ENCODE assay signal across 23 cellular contexts in the genomic region with DNA sequence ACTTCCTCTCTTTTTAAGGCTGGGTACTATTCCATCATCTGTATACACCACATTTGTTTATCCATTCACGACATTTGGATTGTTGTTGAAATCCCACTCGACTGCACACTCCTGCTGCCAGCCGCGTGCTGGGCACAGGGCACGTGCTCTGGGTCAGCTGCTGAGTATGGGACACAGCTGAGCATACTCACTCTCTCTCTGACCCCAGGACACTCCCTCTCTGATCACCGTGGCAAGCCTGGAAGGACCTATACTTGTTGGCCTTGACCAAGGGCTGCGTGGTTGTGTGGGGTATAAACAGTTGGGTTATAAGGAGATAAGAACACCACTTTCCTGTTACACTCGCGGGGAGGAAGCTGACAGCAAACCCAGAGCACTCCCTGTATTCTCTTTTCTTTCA.
DNase-seq lines count a peak whose midpoint lies in the region; ATAC-seq and TF ChIP-seq lines count a peak whose summit lies in the region.
"Had no signal": no experiment of that assay in that cellular context is flagged by ENCODE, and none has a peak within 500 bp of the region (broad histone marks: within the 10 kb centered on the region; RNA-seq: fewer than 3 reads in every experiment).

No MANE protein-coding gene starts in this region.

- H3K36me3 ChIP-seq in breast epithelium (no peaks in the 10 kb centered on the region), mesendoderm (ENCODE audit: control insufficient read depth, insufficient read depth, low read length) (no peaks in the 10 kb centered on the region)
- H3K36me3 ChIP-seq: BE2C had no signal

- no TSS peak for BruUV-seq in MCF 10A (replicated peaks; lab: Mats Ljungman, UMichigan)

- no peak overlapping the region for H3K9ac ChIP-seq in mesendoderm (ENCODE audit: low read length)
- H3K9ac ChIP-seq: parathyroid adenoma had no signal

- H3K4ac ChIP-seq in mesendoderm (ENCODE audit: low read depth, low read length), result peak overlapping the region; percentile 2

- TF ChIP-seq CTCF in MCF 10A (IDR thresholded peaks at IDR 0.05; ENCODE audit: unreplicated experiment), result no peak
- TF ChIP-seq CTCF in breast epithelium (IDR thresholded peaks at IDR 0.05), result no peak

- H3K27ac ChIP-seq in breast epithelium (no peak overlapping the region), mesendoderm (ENCODE audit: low read depth, low read length) (no peak overlapping the region)
- H3K27ac ChIP-seq: dorsolateral prefrontal cortex, epithelial cell of prostate, foreskin keratinocyte, parathyroid adenoma, stomach had no signal

- peaks cover 6% of the 10 kb centered on the region for H3K36me3 Mint-ChIP-seq in MCF 10A (ENCODE audit: insufficient read depth, unreplicated experiment)
- H3K36me3 Mint-ChIP-seq: type B pancreatic cell had no signal

- ATAC-seq in Right ventricle myocardium superior (ENCODE audit: poor library complexity), result peak; percentile 47
- ATAC-seq in GM19351 (IDR thresholded peaks at IDR 0.05; ENCODE audit: unreplicated experiment), result no peak
- ATAC-seq: foreskin keratinocyte; naive thymus-derived CD8-positive, alpha-beta T cell had no signal

- no peaks in the 10 kb centered on the region for H3K9me3 ChIP-seq in breast epithelium
- H3K9me3 ChIP-seq: BE2C, Caco-2 had no signal

- peak overlapping the region; percentile 65 for H3K27ac Mint-ChIP-seq in MCF 10A (ENCODE audit: low read depth, unreplicated experiment)
- H3K27ac Mint-ChIP-seq: memory B cell, type B pancreatic cell had no signal

- H3K9me3 Mint-ChIP-seq in MCF 10A (ENCODE audit: unreplicated experiment), result peaks cover 8% of the 10 kb centered on the region
- H3K9me3 Mint-ChIP-seq: type B pancreatic cell had no signal

- no CpG with 5 or more reads among the region's 9 CpGs for WGBS in mesendoderm (ENCODE audit: extremely low coverage, insufficient coverage, low lambda C conversion rate)

- no peak overlapping the region for H4K5ac ChIP-seq in mesendoderm (ENCODE audit: low read length)

- H3K4me3 Mint-ChIP-seq in MCF 10A (ENCODE audit: unreplicated experiment), result no peak overlapping the region
- H3K4me3 Mint-ChIP-seq: memory B cell; naive thymus-derived CD8-positive, alpha-beta T cell; type B pancreatic cell had no signal

- H3K79me1 ChIP-seq in mesendoderm (ENCODE audit: low read length), result no peaks in the 10 kb centered on the region

- no peak overlapping the region for H3K4me3 ChIP-seq in breast epithelium
- no peak overlapping the region for H3K4me3 ChIP-seq in mesendoderm (ENCODE audit: low read length)
- H3K4me3 ChIP-seq: dorsolateral prefrontal cortex, stomach had no signal

- no peak overlapping the region for H2BK5ac ChIP-seq in mesendoderm (ENCODE audit: low read length)

- H3K23ac ChIP-seq in mesendoderm (ENCODE audit: low read length), result no peak overlapping the region

- H3K4me2 ChIP-seq in mesendoderm (ENCODE audit: low read length), result no peak overlapping the region

- POLR2A ChIA-PET in MCF 10A (lab: Yijun Ruan, JAX), result interaction anchor here (0.6 to 0.9 kb wide), 3 partner anchors 13 to 156 kb away, joined by 3 to 8 read pairs (median 5); no protein-coding TSS in a partner anchor

- no peak overlapping the region for H3K18ac ChIP-seq in mesendoderm (ENCODE audit: low read length)

- H3K79me2 ChIP-seq in mesendoderm (ENCODE audit: control insufficient read depth, insufficient read depth, low read length), result no peaks in the 10 kb centered on the region
- H3K79me2 ChIP-seq: parathyroid adenoma had no signal

- CTCF ChIA-PET in MCF 10A (lab: Yijun Ruan, JAX), result interaction anchor here (0.5 to 1.2 kb wide), 2 partner anchors 33 to 40 kb away, joined by 3 to 4 read pairs; no protein-coding TSS in a partner anchor

- H2AK5ac ChIP-seq in mesendoderm (ENCODE audit: low read length), result no peak overlapping the region

- H3K4me1 ChIP-seq in breast epithelium (peaks cover 0 to 8% of the 10 kb centered on the region in 2 donors), mesendoderm (ENCODE audit: control insufficient read depth, low read depth, low read length) (peaks cover 3% of the 10 kb centered on the region)
- H3K4me1 ChIP-seq: Caco-2, foreskin keratinocyte, parathyroid adenoma had no signal

- no peaks in the 10 kb centered on the region for H3K27me3 ChIP-seq in breast epithelium
- H3K27me3 ChIP-seq in mesendoderm (ENCODE audit: insufficient read depth, low read length, poor library complexity), result no peaks in the 10 kb centered on the region
- H3K27me3 ChIP-seq: BE2C, dorsolateral prefrontal cortex, foreskin keratinocyte, stomach had no signal

- no peaks in the 10 kb centered on the region for H3K27me3 Mint-ChIP-seq in MCF 10A (ENCODE audit: insufficient read depth, unreplicated experiment)
- H3K27me3 Mint-ChIP-seq: memory B cell; naive thymus-derived CD8-positive, alpha-beta T cell had no signal

- no peak overlapping the region for H2BK120ac ChIP-seq in mesendoderm (ENCODE audit: low read depth, low read length)

- H4K8ac ChIP-seq in mesendoderm (ENCODE audit: low read depth, low read length), result no peak overlapping the region

- no peak overlapping the region for H2BK15ac ChIP-seq in mesendoderm (replicated peaks; ENCODE audit: low read depth)

- H3K4me1 Mint-ChIP-seq in MCF 10A (ENCODE audit: insufficient read depth, unreplicated experiment), result peaks cover 38% of the 10 kb centered on the region

- TF ChIP-seq POLR2A in breast epithelium (IDR thresholded peaks at IDR 0.05), result no peak

- intact Hi-C loops in MCF 10A (cut with micrococcal nuclease) (no loop called here), breast epithelium (cut with DNase I; ENCODE audit: low total_unique reads) (no loop called here), Right ventricle myocardium superior (cut with DNase I) (no loop called here)

- DNase-seq in MCF 10A (ENCODE audit: unreplicated experiment) (no peak), breast epithelium (ENCODE audit: low spot score in 2 of 2) (no peak), Right ventricle myocardium superior (no peak), mesendoderm (no peak), germinal center (ENCODE audit: low spot score) (no peak), DMS53 (lab: John Stamatoyannopoulos, UW) (no peak), NCI-H510A (lab: John Stamatoyannopoulos, UW) (no peak)
- DNase-seq: activated CD8-positive, alpha-beta memory T cell treated with anti-CD3 and anti-CD28 coated beads, Interleukin-2, amount 50 U/mL, for 4 hours; BE2C; Caco-2; caudate nucleus; dorsolateral prefrontal cortex; foreskin keratinocyte; naive thymus-derived CD8-positive, alpha-beta T cell; NCI-H526 treated with DMSO at 0.1 percent for 48 hours; stimulated activated CD4-positive, alpha-beta T cell treated with anti-CD3 and anti-CD28 coated beads, Interleukin-4, amount 100 ng/mL, for 4 hours; stomach; SW 1271 had no signal

- H3K56ac ChIP-seq in mesendoderm (ENCODE audit: low read length), result peak overlapping the region; percentile 18
